27 cellular contexts compared by ENCODE assay signal in genomic region chr2:34102359-34102758, GRCh38.
DNase-seq lines count a peak whose midpoint lies in the region; FAIRE-seq and TF ChIP-seq lines count a peak whose summit lies in the region.
"Had no signal": no experiment of that assay in that cellular context is flagged by ENCODE, and none has a peak within 500 bp of the region (broad histone marks: within the 10 kb centered on the region; RNA-seq: fewer than 3 reads in every experiment).

No MANE protein-coding gene starts in this region.

- TF ChIP-seq POLR2A in thyroid gland (IDR thresholded peaks at IDR 0.05), result no peak

- H3K4me3 ChIP-seq in AG10803 (ENCODE audit: low read length) (no peak overlapping the region), bronchial epithelial cell (ENCODE audit: low read depth, low read length) (no peak overlapping the region), thyroid gland (replicated peaks in 1 of 3) (no peak overlapping the region)
- H3K4me3 ChIP-seq: Peyer's patch, right atrium auricular region, SK-N-MC, tibial nerve had no signal

- TF ChIP-seq CTCF in AG10803 (conservative IDR thresholded peaks at IDR 0.05; ENCODE audit: low read length) (no peak), bronchial epithelial cell (IDR thresholded peaks at IDR 0.05; ENCODE audit: insufficient read depth, low read length, severe bottlenecking) (no peak), thyroid gland (IDR thresholded peaks at IDR 0.05) (no peak)

- no peak for FAIRE-seq in bronchial epithelial cell (lab: Jason Lieb, UNC)
- FAIRE-seq in GM19239 (lab: Jason Lieb, UNC), result no peak
- FAIRE-seq in RCC 7860 (lab: Jason Lieb, UNC), result no peak
- FAIRE-seq: A204.1, H1 had no signal

- WGBS in thyroid gland, 2 donors, result 82 to 83% methylated on average over 2 of the region's 2 CpGs

- H3K36me3 ChIP-seq in bronchial epithelial cell (ENCODE audit: control insufficient read depth, insufficient read depth, low read length), result no peaks in the 10 kb centered on the region
- H3K36me3 ChIP-seq in thyroid gland, result no peaks in the 10 kb centered on the region
- H3K36me3 ChIP-seq: BE2C, Peyer's patch, right atrium auricular region, tibial nerve had no signal

- intact Hi-C loops in thyroid gland (cut with DNase I), result no loop called here

- H3K27me3 ChIP-seq in bronchial epithelial cell (ENCODE audit: control insufficient read depth, insufficient read depth, low read length) (no peaks in the 10 kb centered on the region), thyroid gland (no peaks in the 10 kb centered on the region)
- H3K27me3 ChIP-seq: BE2C, Peyer's patch, right atrium auricular region, tibial nerve had no signal

- H3K27ac ChIP-seq in thyroid gland, result no peak overlapping the region
- H3K27ac ChIP-seq: Peyer's patch, right atrium auricular region, SK-N-MC, tibial nerve had no signal

- peak; percentile 38 for DNase-seq in AG10803 (ENCODE audit: low read depth)
- DNase-seq in LHCN-M2 (ENCODE audit: low read depth), result peak; percentile 1
- DNase-seq in bronchial epithelial cell (ENCODE audit: low read depth), result peak; percentile 91
- DNase-seq in iris pigment epithelial cell (ENCODE audit: low read depth), result peak; percentile 37
- DNase-seq in GM19239 (ENCODE audit: insufficient read length, low spot score), result no peak
- no peak for DNase-seq in thyroid gland
- no peak for DNase-seq in RCC 7860 (ENCODE audit: low spot score)
- no peak for DNase-seq in islet precursor cell
- DNase-seq: activated CD4-positive, alpha-beta T cell treated with anti-CD3 and anti-CD28 coated beads, Interleukin-2, amount 50 U/mL, for 48 hours; activated gamma-delta T cell; amniotic stem cell; BE2C; DMS79 treated with DMSO at 0.1 percent for 48 hours; effector CD8-positive, alpha-beta T cell; mesendoderm; MM.1S; naive thymus-derived CD4-positive, alpha-beta T cell; NCI-H1436 treated with DMSO at 0.1 percent for 48 hours; NCI-H524; Peyer's patch; stimulated activated CD4-positive, alpha-beta T cell treated with anti-CD3 and anti-CD28 coated beads, Interleukin-12 subunit alpha, Interleukin-12 subunit beta, amount 100 ng/mL, for 4 hours; stimulated activated CD4-positive, alpha-beta T cell treated with anti-CD3 and anti-CD28 coated beads, Interleukin-4, amount 100 ng/mL, for 4 hours had no signal

- no peaks in the 10 kb centered on the region for H3K9me3 ChIP-seq in thyroid gland
- H3K9me3 ChIP-seq: BE2C, Peyer's patch, right atrium auricular region, tibial nerve had no signal

- no peaks in the 10 kb centered on the region for H3K4me1 ChIP-seq in thyroid gland
- H3K4me1 ChIP-seq: BE2C, Peyer's patch, right atrium auricular region, tibial nerve had no signal

Comparison
In these comparisons a context has a peak if more than half of its experiments do, and no peak if none do; other contexts are left out.
1. DNase-seq: peak in AG10803 (single experiment), LHCN-M2 (single experiment), bronchial epithelial cell (single experiment) and iris pigment epithelial cell (single experiment); none in GM19239 (single experiment), thyroid gland (0 of 2), RCC 7860 (single experiment) and islet precursor cell (single experiment).